In the genomic region with DNA sequence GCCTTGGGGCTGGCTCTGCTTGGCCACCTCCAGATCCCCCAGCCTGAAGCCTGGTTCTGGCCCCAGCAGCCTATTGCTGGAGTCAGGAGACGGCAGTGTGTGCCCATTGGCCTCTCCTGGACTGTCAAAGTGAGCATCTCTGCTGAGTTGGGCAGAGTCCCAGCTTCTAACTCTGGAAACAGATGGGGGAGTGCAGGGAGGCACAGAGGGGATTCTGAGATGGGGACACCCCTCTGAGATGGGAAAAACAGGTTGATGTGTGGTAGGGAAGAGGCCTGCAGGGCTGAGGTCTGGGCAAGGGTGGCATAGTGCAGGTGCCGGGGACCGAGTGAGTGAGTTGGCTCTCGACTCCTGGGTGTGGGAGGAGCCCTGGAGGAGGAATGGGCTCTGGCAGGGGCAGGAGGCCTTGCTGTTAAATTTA, we compare ENCODE assay signal across 20 cellular contexts. TPM values are rescaled to one million over a fixed set of nuclear protein-coding genes. Genes with fewer than 3 reads are reported as not detected.
DNase-seq lines count a peak whose midpoint lies in the region; ATAC-seq and TF ChIP-seq lines count a peak whose summit lies in the region.
"Had no signal": no experiment of that assay in that cellular context is flagged by ENCODE, and none has a peak within 500 bp of the region (broad histone marks: within the 10 kb centered on the region; RNA-seq: fewer than 3 reads in every experiment).

No MANE protein-coding gene starts in this region.

- no peak overlapping the region for H3K4me3 Mint-ChIP-seq in activated naive CD4-positive, alpha-beta T cell treated with anti-CD3 and anti-CD28 coated beads, Interleukin-2, amount 10 ng/mL, durations not matched to agents 7 days and 5 days

- TF ChIP-seq CTCF in thoracic aorta (IDR thresholded peaks at IDR 0.05): no peak

- H3K4me1 Mint-ChIP-seq in activated naive CD4-positive, alpha-beta T cell treated with anti-CD3 and anti-CD28 coated beads, Interleukin-2, amount 10 ng/mL, durations not matched to agents 7 days and 5 days: peaks cover 27% of the 10 kb centered on the region

- H3K4me3 ChIP-seq in thoracic aorta: peak overlapping the region; percentile 11
- H3K4me3 ChIP-seq: BLaER1 had no signal

- H3K36me3 ChIP-seq in thoracic aorta: no peaks in the 10 kb centered on the region

- no peaks in the 10 kb centered on the region for H3K27me3 Mint-ChIP-seq in activated naive CD4-positive, alpha-beta T cell treated with anti-CD3 and anti-CD28 coated beads, Interleukin-2, amount 10 ng/mL, durations not matched to agents 7 days and 5 days
- H3K27me3 Mint-ChIP-seq: CD8-positive, alpha-beta memory T cell had no signal

- peaks cover 3% of the 10 kb centered on the region for H3K9me3 ChIP-seq in thoracic aorta

- peaks cover 12% of the 10 kb centered on the region for H3K36me3 Mint-ChIP-seq in activated naive CD4-positive, alpha-beta T cell treated with anti-CD3 and anti-CD28 coated beads, Interleukin-2, amount 10 ng/mL, durations not matched to agents 7 days and 5 days

- H3K4me1 ChIP-seq in thoracic aorta (ENCODE audit: control insufficient read depth in 1 of 2, low read depth in 2 of 2): peaks cover 4 to 25% of the 10 kb centered on the region in 2 donors

- no peaks in the 10 kb centered on the region for H3K27me3 ChIP-seq in thoracic aorta (replicated peaks; ENCODE audit: insufficient read depth)
- H3K27me3 ChIP-seq: BLaER1 had no signal

- ATAC-seq in left ventricle myocardium superior: peak; percentile 81
- no peak for ATAC-seq in thoracic aorta (ENCODE audit: insufficient number of reproducible peaks, low FRiP score, low read depth)
- no peak for ATAC-seq in GM18873 (IDR thresholded peaks at IDR 0.05; ENCODE audit: low FRiP score, unreplicated experiment)
- no peak for ATAC-seq in HG03045 (IDR thresholded peaks at IDR 0.05; ENCODE audit: unreplicated experiment)

- no peak overlapping the region for H3K27ac Mint-ChIP-seq in activated naive CD4-positive, alpha-beta T cell treated with anti-CD3 and anti-CD28 coated beads, Interleukin-2, amount 10 ng/mL, durations not matched to agents 7 days and 5 days

- peaks cover 11% of the 10 kb centered on the region for H3K9me3 Mint-ChIP-seq in activated naive CD4-positive, alpha-beta T cell treated with anti-CD3 and anti-CD28 coated beads, Interleukin-2, amount 10 ng/mL, durations not matched to agents 7 days and 5 days

- peak; percentile 44 for DNase-seq in activated CD8-positive, alpha-beta memory T cell treated with anti-CD3 and anti-CD28 coated beads for 24 hours
- no peak for DNase-seq in activated CD8-positive, alpha-beta memory T cell treated with anti-CD3 and anti-CD28 coated beads, Interleukin-2, amount 50 U/mL, for 4 hours
- DNase-seq in cerebellar cortex (ENCODE audit: low spot score) (peak; percentile 80), left ventricle myocardium superior (no peak), thoracic aorta (ENCODE audit: low spot score) (no peak)
- DNase-seq in activated naive CD4-positive, alpha-beta T cell treated with anti-CD3 and anti-CD28 coated beads, Interleukin-2, amount 10 ng/mL, durations not matched to agents 7 days and 5 days: no peak
- DNase-seq: CD8-positive, alpha-beta memory T cell; DMS79 treated with DMSO at 0.1 percent for 48 hours; GDM1; KBM-7; MV-4-11; NCI-H1417 treated with DMSO at 0.1 percent for 48 hours; NCI-H1930; NCI-H2171; NCI-H446 treated with DMSO at 0.1 percent for 48 hours; OCI-M1; RPMI8226 had no signal

- CTCF ChIA-PET in activated naive CD4-positive, alpha-beta T cell treated with anti-CD3 and anti-CD28 coated beads, Interleukin-2, amount 10 ng/mL, durations not matched to agents 7 days and 5 days (lab: Charles Lee): no interaction called here

- H3K27ac ChIP-seq in thoracic aorta: peak overlapping the region in 1 of 2 donors; percentile 17
- H3K27ac ChIP-seq: BLaER1 had no signal

- intact Hi-C loops in left ventricle myocardium superior (cut with micrococcal nuclease): no loop called here

RNA-seq across cellular contexts. Expression of a gene that starts 27.5 kb away (rescaled TPM):
- total RNA-seq in left ventricle myocardium superior: 32.0 TPM
- total RNA-seq in thoracic aorta: 10 to 100 TPM; 29.9 to 36.6 TPM

Comparison
In these comparisons a context has a peak if more than half of its experiments do, and no peak if none do; other contexts are left out.
1. DNase-seq: peak in activated CD8-positive, alpha-beta memory T cell treated with anti-CD3 and anti-CD28 coated beads for 24 hours (single experiment) and cerebellar cortex (single experiment); none in activated CD8-positive, alpha-beta memory T cell treated with anti-CD3 and anti-CD28 coated beads, Interleukin-2, amount 50 U/mL, for 4 hours (single experiment), left ventricle myocardium superior (single experiment), thoracic aorta (single experiment) and activated naive CD4-positive, alpha-beta T cell treated with anti-CD3 and anti-CD28 coated beads, Interleukin-2, amount 10 ng/mL, durations not matched to agents 7 days and 5 days (single experiment).